9 cellular contexts compared by ENCODE assay signal in genomic region chr9:134396825-134397224, GRCh38.
DNase-seq lines count a peak whose midpoint lies in the region; FAIRE-seq and TF ChIP-seq lines count a peak whose summit lies in the region.
"Had no signal": no experiment of that assay in that cellular context is flagged by ENCODE, and none has a peak within 500 bp of the region (broad histone marks: within the 10 kb centered on the region; RNA-seq: fewer than 3 reads in every experiment).

No MANE protein-coding gene starts in this region.

- TF ChIP-seq CTCF in osteoblast (IDR thresholded peaks at IDR 0.05; ENCODE audit: extremely low read depth, low read depth, low read length) (no peak), WERI-Rb-1 (IDR thresholded peaks at IDR 0.05; ENCODE audit: low read depth, low read length) (no peak)

- H3K27me3 ChIP-seq in osteoblast (ENCODE audit: insufficient read depth, low read length) (no peaks in the 10 kb centered on the region), WERI-Rb-1 (ENCODE audit: insufficient read depth, low read depth, severe bottlenecking) (no peaks in the 10 kb centered on the region)

- no peak overlapping the region for H2AFZ ChIP-seq in osteoblast (ENCODE audit: low read length)

- DNase-seq in GM19239 (ENCODE audit: insufficient read length, low spot score) (no peak), osteoblast (ENCODE audit: insufficient read length, low spot score, missing footprints) (no peak), WERI-Rb-1 (no peak), frontal cortex (ENCODE audit: low spot score in 2 of 2) (no peak), Ammon's horn (ENCODE audit: low spot score) (no peak)
- peak; percentile 53 for DNase-seq in activated CD4-positive, CD25-positive, alpha-beta regulatory T cell treated with anti-CD3 and anti-CD28 coated beads, Interleukin-2, amount 50 U/mL, for 72 hours
- peak; percentile 49 for DNase-seq in effector CD4-positive, alpha-beta T cell
- peak; percentile 58 for DNase-seq in stimulated activated CD4-positive, alpha-beta T cell treated with anti-CD3 and anti-CD28 coated beads, Interleukin-4, amount 100 ng/mL, for 1 hour
- DNase-seq: NCI-H510A treated with DMSO at 0.1 percent for 48 hours had no signal

- H3K4me3 ChIP-seq in osteoblast (ENCODE audit: insufficient read depth, low read length), result no peak overlapping the region
- H3K4me3 ChIP-seq in WERI-Rb-1 (ENCODE audit: low read depth, low read length), result no peak overlapping the region

- peaks cover 5% of the 10 kb centered on the region for H3K9me3 ChIP-seq in osteoblast (ENCODE audit: low read depth, low read length)
- H3K9me3 ChIP-seq in WERI-Rb-1 (ENCODE audit: severe bottlenecking), result peaks cover 7% of the 10 kb centered on the region

- H3K79me2 ChIP-seq in osteoblast (ENCODE audit: insufficient read depth, low read length), result peaks cover 93% of the 10 kb centered on the region

- H3K4me2 ChIP-seq in osteoblast (ENCODE audit: insufficient read depth, low read length), result no peak overlapping the region

- peak; percentile 68 for FAIRE-seq in GM19239 (lab: Jason Lieb, UNC)
- FAIRE-seq in frontal cortex (lab: Jason Lieb, UNC), result no peak

- H3K36me3 ChIP-seq in osteoblast (ENCODE audit: insufficient read depth, low read length) (no peaks in the 10 kb centered on the region), WERI-Rb-1 (no peaks in the 10 kb centered on the region)

- H3K27ac ChIP-seq in osteoblast (ENCODE audit: low read depth, low read length), result no peak overlapping the region
- no peak overlapping the region for H3K27ac ChIP-seq in WERI-Rb-1

- peaks cover 5% of the 10 kb centered on the region for H3K4me1 ChIP-seq in osteoblast (ENCODE audit: insufficient read depth, low read length)

- peaks cover 85% of the 10 kb centered on the region for H4K20me1 ChIP-seq in osteoblast (ENCODE audit: insufficient read depth, low read length)

Comparison
In these comparisons a context has a peak if more than half of its experiments do, and no peak if none do; other contexts are left out.
1. DNase-seq: peak in activated CD4-positive, CD25-positive, alpha-beta regulatory T cell treated with anti-CD3 and anti-CD28 coated beads, Interleukin-2, amount 50 U/mL, for 72 hours (single experiment), effector CD4-positive, alpha-beta T cell (single experiment) and stimulated activated CD4-positive, alpha-beta T cell treated with anti-CD3 and anti-CD28 coated beads, Interleukin-4, amount 100 ng/mL, for 1 hour (single experiment); none in GM19239 (single experiment), osteoblast (single experiment), WERI-Rb-1 (single experiment), frontal cortex (0 of 2) and Ammon's horn (single experiment).